Comparison of ENCODE assay signal across 21 cellular contexts in the genomic region with DNA sequence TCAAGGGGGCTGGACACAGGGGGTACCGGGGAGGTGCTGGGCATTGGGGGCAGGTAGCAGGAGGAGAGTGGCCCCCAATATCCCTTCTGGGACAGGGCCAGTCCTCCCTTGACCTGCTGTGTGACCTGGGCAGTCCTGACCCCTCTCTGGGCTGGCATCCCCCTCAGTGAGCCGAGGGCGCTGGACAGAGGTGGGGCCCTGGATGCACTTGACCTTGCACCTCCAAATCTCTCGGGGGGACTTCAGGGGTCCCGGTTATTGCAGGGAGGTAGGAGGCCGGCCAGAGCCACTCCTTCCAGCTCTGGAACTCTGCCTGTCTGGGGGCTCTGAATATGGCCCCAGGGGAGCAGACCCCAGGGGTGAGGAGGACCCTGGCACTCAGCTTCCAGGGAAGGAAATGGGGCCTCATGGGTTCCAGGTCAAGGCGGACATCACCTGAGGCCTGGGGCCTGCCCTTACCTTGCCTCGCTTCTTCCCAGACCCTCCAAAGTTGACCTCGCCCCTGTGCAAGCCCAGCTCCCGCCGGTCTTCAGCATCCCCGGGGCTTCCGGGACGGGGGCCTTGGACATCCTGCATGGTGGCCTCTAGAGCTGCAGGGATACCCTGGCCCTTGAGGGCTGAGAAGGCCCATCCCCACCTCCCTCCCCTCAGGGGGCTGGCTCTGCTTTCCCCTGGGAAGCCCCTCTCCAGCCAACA. TPM values are rescaled to one million over a fixed set of nuclear protein-coding genes. Genes with fewer than 3 reads are reported as not detected.
DNase-seq lines count a peak whose midpoint lies in the region; ATAC-seq and TF ChIP-seq lines count a peak whose summit lies in the region.
"Had no signal": no experiment of that assay in that cellular context is flagged by ENCODE, and none has a peak within 500 bp of the region (broad histone marks: within the 10 kb centered on the region; RNA-seq: fewer than 3 reads in every experiment).

No MANE protein-coding gene starts in this region.

- WGBS in right cardiac atrium = 84% methylated on average over 14 of the region's 14 CpGs
- WGBS in neuronal stem cell (ENCODE audit: extremely low coverage in 2 of 2, insufficient read length in 2 of 2, insufficient replicate concordance in 1 of 2), 2 donors = no CpG with 5 or more reads among the region's 14 CpGs
- WGBS in SK-N-SH (ENCODE audit: low lambda C conversion rate) = 67% methylated on average over 8 of the region's 14 CpGs

- no peaks in the 10 kb centered on the region for H3K27me3 Mint-ChIP-seq in glutamatergic neuron (ENCODE audit: unreplicated experiment)
- H3K27me3 Mint-ChIP-seq: CD4-positive, alpha-beta T cell had no signal

- H3K27me3 ChIP-seq in right atrium auricular region = no peaks in the 10 kb centered on the region
- H3K27me3 ChIP-seq in right cardiac atrium (ENCODE audit: control insufficient read depth, insufficient read depth) = no peaks in the 10 kb centered on the region
- peaks cover 37% of the 10 kb centered on the region for H3K27me3 ChIP-seq in left ventricle myocardium inferior (ENCODE audit: low read depth)
- H3K27me3 ChIP-seq in neuronal stem cell (ENCODE audit: control insufficient read depth in 3 of 3, insufficient read depth in 3 of 3, low read depth in 1 of 3, low read length in 3 of 3) = no peaks in the 10 kb centered on the region
- H3K27me3 ChIP-seq in SK-N-SH (ENCODE audit: insufficient read depth) = no peaks in the 10 kb centered on the region
- peaks cover 7% of the 10 kb centered on the region for H3K27me3 ChIP-seq in colonic mucosa
- H3K27me3 ChIP-seq: BE2C had no signal

- peaks cover 2% of the 10 kb centered on the region for H3K79me1 ChIP-seq in neuronal stem cell (ENCODE audit: low read depth, low read length)

- no peak for TF ChIP-seq RAD21 in SK-N-SH (IDR thresholded peaks at IDR 0.05; ENCODE audit: low read length)

- no peak for TF ChIP-seq EP300 in SK-N-SH (IDR thresholded peaks at IDR 0.05; ENCODE audit: borderline replicate concordance in 1 of 2, low read depth in 1 of 2, low read length in 1 of 2)

- H2BK120ac ChIP-seq in neuronal stem cell (ENCODE audit: low read depth, low read length) = no peak overlapping the region

- H2AFZ ChIP-seq in neuronal stem cell (ENCODE audit: low read length) (no peak overlapping the region), SK-N-SH (ENCODE audit: low read depth) (no peak overlapping the region)

- DNase-seq in Right ventricle myocardium superior (peak; percentile 27), right atrium auricular region (ENCODE audit: low spot score) (no peak), right cardiac atrium (peak in 2 of 3 donors; percentile 38 to 41), left ventricle myocardium inferior (no peak), glutamatergic neuron (peak; percentile 12), neuronal stem cell (ENCODE audit: low spot score) (no peak), SK-N-SH (no peak), colonic mucosa (no peak)
- DNase-seq: 8988T; ACHN; BE2C; Caco-2; Calu3; CD4-positive, alpha-beta T cell; CD8-positive, alpha-beta T cell; DMS79 treated with DMSO at 0.1 percent for 48 hours; GF-D8 had no signal

- CTCF ChIA-PET in SK-N-SH (lab: Yijun Ruan, JAX) = interaction anchor here (0.5 to 11.8 kb wide), 11 partner anchors 23 to 467 kb away, joined by 3 to 461 read pairs (median 14); a partner anchor contains a TSS

- H3K9ac ChIP-seq in neuronal stem cell (ENCODE audit: low read depth, low read length, poor library complexity) = no peak overlapping the region
- H3K9ac ChIP-seq in SK-N-SH = no peak overlapping the region
- no peak overlapping the region for H3K9ac ChIP-seq in colonic mucosa (ENCODE audit: low read depth in 2 of 2, low read length in 2 of 2)

- peaks cover 4% of the 10 kb centered on the region for H3K9me3 Mint-ChIP-seq in glutamatergic neuron (ENCODE audit: unreplicated experiment)
- H3K9me3 Mint-ChIP-seq: CD4-positive, alpha-beta T cell; CD8-positive, alpha-beta T cell had no signal

- ATAC-seq in Right ventricle myocardium superior (ENCODE audit: poor library complexity) = no peak
- no peak for ATAC-seq in right cardiac atrium
- ATAC-seq: CD8-positive, alpha-beta T cell had no signal

- no peaks in the 10 kb centered on the region for H3K79me2 ChIP-seq in SK-N-SH (ENCODE audit: insufficient read depth)

- no peaks in the 10 kb centered on the region for H3K36me3 ChIP-seq in right atrium auricular region
- no peaks in the 10 kb centered on the region for H3K36me3 ChIP-seq in left ventricle myocardium inferior
- no peaks in the 10 kb centered on the region for H3K36me3 ChIP-seq in neuronal stem cell (replicated peaks in 1 of 2; ENCODE audit: control insufficient read depth in 2 of 2, insufficient read depth in 2 of 2, low read length in 2 of 2)
- no peaks in the 10 kb centered on the region for H3K36me3 ChIP-seq in SK-N-SH (replicated peaks in 1 of 2; ENCODE audit: control insufficient read depth in 1 of 2, insufficient read depth in 2 of 2, low read length in 1 of 2)
- H3K36me3 ChIP-seq in colonic mucosa = no peaks in the 10 kb centered on the region
- H3K36me3 ChIP-seq: BE2C; BLaER1 treated with 17β-estradiol and CSF1 and Interleukin-3, amounts not matched to agents 10 nM and 100 nM had no signal

- H3K4me1 ChIP-seq in right atrium auricular region (peaks cover 0 to 14% of the 10 kb centered on the region in 2 donors), right cardiac atrium (ENCODE audit: control insufficient read depth, insufficient read depth, low read length) (no peaks in the 10 kb centered on the region), left ventricle myocardium inferior (peaks cover 13% of the 10 kb centered on the region), neuronal stem cell (ENCODE audit: control insufficient read depth in 2 of 2, insufficient read depth in 1 of 2, low read depth in 1 of 2, low read length in 2 of 2) (peaks cover 4 to 10% of the 10 kb centered on the region in 2 donors), SK-N-SH (ENCODE audit: control insufficient read depth in 1 of 2, insufficient read depth in 2 of 2, low read depth in 1 of 2, low read length in 1 of 2) (no peaks in the 10 kb centered on the region; a peak in 1 of 4 replicates), colonic mucosa (peaks cover 7% of the 10 kb centered on the region)
- H3K4me1 ChIP-seq: BE2C had no signal

- no peak overlapping the region for H3K23ac ChIP-seq in neuronal stem cell (ENCODE audit: low read depth, low read length, poor library complexity)

- no peaks in the 10 kb centered on the region for H3K4me1 Mint-ChIP-seq in glutamatergic neuron (ENCODE audit: low read depth, unreplicated experiment)

- H2BK12ac ChIP-seq in neuronal stem cell (ENCODE audit: low read length) = no peak overlapping the region

- no peak overlapping the region for H3K4ac ChIP-seq in neuronal stem cell (ENCODE audit: low read length)

- no peaks in the 10 kb centered on the region for H3K9me2 ChIP-seq in SK-N-SH

- no peak overlapping the region for H4K91ac ChIP-seq in neuronal stem cell (ENCODE audit: low read depth, low read length, poor library complexity)

- H2AK5ac ChIP-seq in neuronal stem cell (ENCODE audit: low read depth, low read length) = peak overlapping the region; percentile 99

- H2BK15ac ChIP-seq in neuronal stem cell (ENCODE audit: low read length) = peak overlapping the region; percentile 85

- no peaks in the 10 kb centered on the region for H4K20me1 ChIP-seq in SK-N-SH (ENCODE audit: insufficient read depth)

- H3K14ac ChIP-seq in neuronal stem cell (ENCODE audit: low read length) = peak overlapping the region; percentile 8

- POLR2A ChIA-PET in SK-N-SH (lab: Yijun Ruan, JAX) = no interaction called here

- H2BK5ac ChIP-seq in neuronal stem cell (ENCODE audit: low read length) = no peak overlapping the region

- H3K9me3 ChIP-seq in right atrium auricular region (no peaks in the 10 kb centered on the region), right cardiac atrium (ENCODE audit: control insufficient read depth, low read length) (no peaks in the 10 kb centered on the region), left ventricle myocardium inferior (replicated peaks) (no peaks in the 10 kb centered on the region), neuronal stem cell (replicated peaks in 1 of 2; ENCODE audit: control insufficient read depth in 2 of 2, insufficient read depth in 1 of 2, low read depth in 1 of 2, low read length in 2 of 2) (no peaks in the 10 kb centered on the region), SK-N-SH (no peaks in the 10 kb centered on the region), colonic mucosa (no peaks in the 10 kb centered on the region)
- H3K9me3 ChIP-seq: BE2C; BLaER1 treated with 17β-estradiol and CSF1 and Interleukin-3, amounts not matched to agents 10 nM and 100 nM; Caco-2 had no signal

- no peaks in the 10 kb centered on the region for H3F3A ChIP-seq in SK-N-SH (replicated peaks; ENCODE audit: insufficient read depth)

- no peak overlapping the region for H3K4me3 Mint-ChIP-seq in glutamatergic neuron (ENCODE audit: unreplicated experiment)
- H3K4me3 Mint-ChIP-seq: CD4-positive, alpha-beta T cell; CD8-positive, alpha-beta T cell had no signal

- TF ChIP-seq CTCF in right atrium auricular region (IDR thresholded peaks at IDR 0.05) (no peak), left ventricle myocardium inferior (IDR thresholded peaks at IDR 0.05; ENCODE audit: borderline replicate concordance) (no peak), glutamatergic neuron (IDR thresholded peaks at IDR 0.05; ENCODE audit: partially characterized antibody, unreplicated experiment) (no peak), SK-N-SH (IDR thresholded peaks at IDR 0.05) (no peak), colonic mucosa (IDR thresholded peaks at IDR 0.05) (no peak)

- H3K27ac Mint-ChIP-seq in glutamatergic neuron (ENCODE audit: unreplicated experiment) = no peak overlapping the region
- H3K27ac Mint-ChIP-seq: CD4-positive, alpha-beta T cell; CD8-positive, alpha-beta T cell had no signal

- H3K18ac ChIP-seq in neuronal stem cell (ENCODE audit: low read length) = peak overlapping the region; percentile 19

- H4K8ac ChIP-seq in neuronal stem cell (ENCODE audit: low read depth, low read length) = no peak overlapping the region

- intact Hi-C loops in Right ventricle myocardium superior (cut with DNase I) (no loop called here), right cardiac atrium (cut with DNase I) (loop anchor here in 1 of 4 donors (5.0 to 10.0 kb wide), 2 partner anchors 225 to 472 kb away; no protein-coding TSS in a partner anchor), left ventricle myocardium inferior (cut with micrococcal nuclease) (loop anchor here (5.0 to 10.0 kb wide), 2 partner anchors 115 to 462 kb away; a partner anchor contains a TSS), colonic mucosa (cut with DNase I) (no loop called here)

- H3K36me3 Mint-ChIP-seq in glutamatergic neuron (ENCODE audit: unreplicated experiment) = no peaks in the 10 kb centered on the region
- H3K36me3 Mint-ChIP-seq: CD8-positive, alpha-beta T cell had no signal

- H3K4me2 ChIP-seq in neuronal stem cell (ENCODE audit: insufficient read depth, low read length, poor library complexity, severe bottlenecking) (no peak overlapping the region), SK-N-SH (no peak overlapping the region)

- no peak overlapping the region for H3K27ac ChIP-seq in right atrium auricular region
- no peak overlapping the region for H3K27ac ChIP-seq in right cardiac atrium (ENCODE audit: low read length)
- H3K27ac ChIP-seq in left ventricle myocardium inferior (replicated peaks) = no peak overlapping the region
- H3K27ac ChIP-seq in neuronal stem cell (replicated peaks; ENCODE audit: low read length) = no peak overlapping the region
- no peak overlapping the region for H3K27ac ChIP-seq in SK-N-SH (ENCODE audit: low read depth in 2 of 2, low read length in 1 of 2)
- H3K27ac ChIP-seq in colonic mucosa = no peak overlapping the region
- H3K27ac ChIP-seq: BLaER1 treated with 17β-estradiol and CSF1 and Interleukin-3, amounts not matched to agents 10 nM and 100 nM; C4-2B had no signal

- no peak overlapping the region for H3K4me3 ChIP-seq in right atrium auricular region
- H3K4me3 ChIP-seq in right cardiac atrium (ENCODE audit: low read length) = no peak overlapping the region
- no peak overlapping the region for H3K4me3 ChIP-seq in left ventricle myocardium inferior
- no peak overlapping the region for H3K4me3 ChIP-seq in neuronal stem cell (ENCODE audit: low read length in 2 of 2)
- no peak overlapping the region for H3K4me3 ChIP-seq in SK-N-SH (ENCODE audit: low read depth in 2 of 2, low read length in 1 of 2)
- no peak overlapping the region for H3K4me3 ChIP-seq in colonic mucosa
- H3K4me3 ChIP-seq: BLaER1 treated with 17β-estradiol and CSF1 and Interleukin-3, amounts not matched to agents 10 nM and 100 nM had no signal

RNA-seq across cellular contexts. Expression of a gene that starts 21.7 kb away (rescaled TPM):
- not detected for total RNA-seq in Right ventricle myocardium superior
- total RNA-seq in right atrium auricular region = not detected
- not detected for total RNA-seq in right cardiac atrium
- polyA plus RNA-seq in right cardiac atrium = 0.02 TPM
- not detected for total RNA-seq in left ventricle myocardium inferior
- not detected for total RNA-seq in glutamatergic neuron (ENCODE audit: unreplicated experiment)
- 0.01 TPM for polyA plus RNA-seq in neuronal stem cell (2013, experiment 1 of 2)
- polyA plus RNA-seq in neuronal stem cell (2013, experiment 2 of 2) = 0.01 TPM
- polyA plus RNA-seq in SK-N-SH (2012; rRNA removed) = not detected in 2 replicates
- not detected in 2 replicates for polyA plus RNA-seq in SK-N-SH (2012; cell fraction: cytosol; rRNA removed)
- 0.06 and 0.07 TPM in 2 replicates for polyA plus RNA-seq in SK-N-SH (2012; cell fraction: nucleus; rRNA removed)
- 1 to 10 TPM; 1.3 to 1.9 TPM for total RNA-seq in colonic mucosa
- total RNA-seq: A673, Caco-2, Calu3 had no signal
- polyA plus RNA-seq: AG04450 had no signal

RNA-seq across cellular contexts. Expression of a gene that starts 22.1 kb away (rescaled TPM):
- 36.2 TPM for total RNA-seq in Right ventricle myocardium superior
- total RNA-seq in right atrium auricular region = 10 to 100 TPM; 26.7 to 40.3 TPM
- 10 to 100 TPM; 30.5 to 50.4 (median 37.1) TPM for total RNA-seq in right cardiac atrium
- polyA plus RNA-seq in right cardiac atrium = 31.8 TPM
- total RNA-seq in left ventricle myocardium inferior = 31.7 TPM
- 49.7 TPM for total RNA-seq in glutamatergic neuron (ENCODE audit: unreplicated experiment)
- 50.8 TPM for polyA plus RNA-seq in neuronal stem cell (2013, experiment 1 of 2)
- 54.1 TPM for polyA plus RNA-seq in neuronal stem cell (2013, experiment 2 of 2)
- polyA plus RNA-seq in SK-N-SH (2012; rRNA removed) = 45.1 and 45.3 TPM in 2 replicates
- polyA plus RNA-seq in SK-N-SH (2012; cell fraction: cytosol; rRNA removed) = 16.4 and 28.2 TPM in 2 replicates
- polyA plus RNA-seq in SK-N-SH (2012; cell fraction: nucleus; rRNA removed) = 77.0 and 98.8 TPM in 2 replicates
- total RNA-seq in colonic mucosa = 10 to 100 TPM; 35.6 to 59.0 TPM

RNA-seq across cellular contexts. Expression of a gene that starts 22.2 kb away (rescaled TPM):
- total RNA-seq in Right ventricle myocardium superior (33.4 TPM), right atrium auricular region (10 to 100 TPM; 12.7 to 25.1 TPM), right cardiac atrium (10 to 100 TPM; 36.5 to 46.8 (median 41.0) TPM), left ventricle myocardium inferior (41.8 TPM), glutamatergic neuron (ENCODE audit: unreplicated experiment) (0.44 TPM), colonic mucosa (10 to 100 TPM; 51.4 to 55.8 TPM)
- polyA plus RNA-seq in right cardiac atrium (36.4 TPM), SK-N-SH (2012; rRNA removed) (0.05 and 0.15 TPM in 2 replicates)
- 1.2 TPM for polyA plus RNA-seq in neuronal stem cell (2013, experiment 1 of 2)
- polyA plus RNA-seq in neuronal stem cell (2013, experiment 2 of 2) = 1.1 TPM
- polyA plus RNA-seq in SK-N-SH (2012; cell fraction: cytosol; rRNA removed) = 0.10 and 0.12 TPM in 2 replicates
- polyA plus RNA-seq in SK-N-SH (2012; cell fraction: nucleus; rRNA removed) = 0.06 and 0.40 TPM in 2 replicates
- total RNA-seq: A673 had no signal
- polyA plus RNA-seq: AG04450 had no signal

RNA-seq across cellular contexts. Expression of a gene that starts 45.5 kb away (rescaled TPM):
- total RNA-seq in Right ventricle myocardium superior = 457 TPM
- 100 to 1,000 TPM; 433 to 528 TPM for total RNA-seq in right atrium auricular region
- total RNA-seq in right cardiac atrium = 100 to 1,000 TPM; 677 to 920 (median 748) TPM
- 869 TPM for polyA plus RNA-seq in right cardiac atrium
- 412 TPM for total RNA-seq in left ventricle myocardium inferior
- 347 TPM for total RNA-seq in glutamatergic neuron (ENCODE audit: unreplicated experiment)
- 200 TPM for polyA plus RNA-seq in neuronal stem cell (2013, experiment 1 of 2)
- 195 TPM for polyA plus RNA-seq in neuronal stem cell (2013, experiment 2 of 2)
- 373 and 517 TPM in 2 replicates for polyA plus RNA-seq in SK-N-SH (2012; rRNA removed)
- 330 and 548 TPM in 2 replicates for polyA plus RNA-seq in SK-N-SH (2012; cell fraction: cytosol; rRNA removed)
- polyA plus RNA-seq in SK-N-SH (2012; cell fraction: nucleus; rRNA removed) = 422 and 433 TPM in 2 replicates
- total RNA-seq in colonic mucosa = 100 to 1,000 TPM; 185 to 208 TPM

Comparison
In these comparisons a context has a peak if more than half of its experiments do, and no peak if none do; other contexts are left out.
1. DNase-seq: peak in Right ventricle myocardium superior (single experiment), right cardiac atrium (2 of 3) and glutamatergic neuron (single experiment); none in right atrium auricular region (single experiment), left ventricle myocardium inferior (single experiment), neuronal stem cell (single experiment), SK-N-SH (single experiment) and colonic mucosa (single experiment).